Comparison of ENCODE assay signal across 11 cellular contexts in genomic region chr6:126672654-126673053, GRCh38.
DNase-seq lines count a peak whose midpoint lies in the region; ATAC-seq and TF ChIP-seq lines count a peak whose summit lies in the region.
"Had no signal": no experiment of that assay in that cellular context is flagged by ENCODE, and none has a peak within 500 bp of the region (broad histone marks: within the 10 kb centered on the region; RNA-seq: fewer than 3 reads in every experiment).

No MANE protein-coding gene starts in this region.

- no peak overlapping the region for H3K4me2 ChIP-seq in Karpas-422 (ENCODE audit: low read depth, low read length, poor library complexity, severe bottlenecking)
- H3K4me2 ChIP-seq: BLaER1 had no signal

- DNase-seq in EH (ENCODE audit: low read depth) (peak; percentile 32), OCI-M1 (lab: John Stamatoyannopoulos, UW) (peak; percentile 46), tibial artery (no peak), Karpas-422 (no peak), NCI-H2171 treated with DMSO at 0.1 percent for 48 hours (lab: John Stamatoyannopoulos, UW) (no peak), DMS114 treated with DMSO at 0.1 percent for 48 hours (lab: John Stamatoyannopoulos, UW; ENCODE audit: unreplicated experiment) (no peak)
- DNase-seq: Kasumi-1 had no signal

- no peaks in the 10 kb centered on the region for H3K27me3 ChIP-seq in tibial artery
- no peaks in the 10 kb centered on the region for H3K27me3 ChIP-seq in Karpas-422 (ENCODE audit: low read length)
- H3K27me3 ChIP-seq: BLaER1 had no signal

- ATAC-seq in GM19452 (IDR thresholded peaks at IDR 0.05; ENCODE audit: unreplicated experiment): peak; percentile 80
- ATAC-seq in HG02943 (IDR thresholded peaks at IDR 0.05; ENCODE audit: low read depth, unreplicated experiment): peak; percentile 78

- H3K4me3 ChIP-seq in tibial artery: no peak overlapping the region
- H3K4me3 ChIP-seq in Karpas-422 (ENCODE audit: low read length): no peak overlapping the region
- H3K4me3 ChIP-seq: BLaER1 had no signal

- TF ChIP-seq CTCF in tibial artery (IDR thresholded peaks at IDR 0.05): no peak

- H3K36me3 ChIP-seq in tibial artery (no peaks in the 10 kb centered on the region), Karpas-422 (ENCODE audit: insufficient read depth, low read length) (no peaks in the 10 kb centered on the region)
- H3K36me3 ChIP-seq: BLaER1 had no signal

- intact Hi-C loops in tibial artery (cut with DNase I; ENCODE audit: low total_unique reads): no loop called here

- H3K79me2 ChIP-seq in Karpas-422 (ENCODE audit: low read length): no peaks in the 10 kb centered on the region
- H3K79me2 ChIP-seq: parathyroid adenoma had no signal

- no peaks in the 10 kb centered on the region for H3K9me2 ChIP-seq in Karpas-422 (replicated peaks; ENCODE audit: insufficient read depth, low read length)

- H4K20me1 ChIP-seq in Karpas-422 (ENCODE audit: insufficient read depth, low read depth, low read length): no peaks in the 10 kb centered on the region
- H4K20me1 ChIP-seq: BLaER1 had no signal

- H3K9ac ChIP-seq in Karpas-422 (ENCODE audit: low read length): no peak overlapping the region
- H3K9ac ChIP-seq: BLaER1, parathyroid adenoma had no signal

- peaks cover 0 to 6% (median 0%) of the 10 kb centered on the region in 3 donors for H3K9me3 ChIP-seq in tibial artery
- no peaks in the 10 kb centered on the region for H3K9me3 ChIP-seq in Karpas-422 (ENCODE audit: low read length)
- H3K9me3 ChIP-seq: BLaER1 had no signal

- H3K27ac ChIP-seq in tibial artery: no peak overlapping the region
- H3K27ac ChIP-seq in Karpas-422 (ENCODE audit: low read length): no peak overlapping the region
- H3K27ac ChIP-seq: BLaER1, parathyroid adenoma had no signal

- no peak overlapping the region for H2AFZ ChIP-seq in Karpas-422 (ENCODE audit: low read length)
- H2AFZ ChIP-seq: parathyroid adenoma had no signal

- peaks cover 0 to 7% (median 0%) of the 10 kb centered on the region in 4 donors for H3K4me1 ChIP-seq in tibial artery
- no peaks in the 10 kb centered on the region for H3K4me1 ChIP-seq in Karpas-422 (ENCODE audit: low read length)
- H3K4me1 ChIP-seq: BLaER1, parathyroid adenoma had no signal

Comparison
In these comparisons a context has a peak if more than half of its experiments do, and no peak if none do; other contexts are left out.
1. DNase-seq: peak in EH (single experiment) and OCI-M1 (single experiment); none in tibial artery (0 of 2), Karpas-422 (single experiment), NCI-H2171 treated with DMSO at 0.1 percent for 48 hours (single experiment) and DMS114 treated with DMSO at 0.1 percent for 48 hours (single experiment).